In the genomic region with DNA sequence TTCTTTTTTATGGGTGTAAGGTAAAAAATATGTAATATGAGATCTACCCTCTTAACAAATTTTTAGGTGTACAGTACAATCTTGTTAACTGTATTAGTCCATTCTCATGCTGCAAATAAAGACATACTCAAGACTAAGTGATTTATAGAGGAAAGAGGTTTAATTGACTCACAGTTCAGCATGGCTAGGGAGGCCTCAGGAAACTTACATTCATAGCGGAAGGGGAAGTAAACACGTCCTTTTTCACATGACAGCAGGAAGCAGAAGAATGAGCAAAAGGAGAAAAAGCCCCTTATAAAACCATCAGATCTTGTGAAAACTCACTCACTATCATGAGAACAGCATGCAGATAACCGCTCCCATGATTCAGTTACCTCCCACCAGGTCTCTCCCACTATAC, we compare ENCODE assay signal across 23 cellular contexts.
DNase-seq lines count a peak whose midpoint lies in the region; ATAC-seq lines count a peak whose summit lies in the region.
"Had no signal": no experiment of that assay in that cellular context is flagged by ENCODE, and none has a peak within 500 bp of the region (broad histone marks: within the 10 kb centered on the region; RNA-seq: fewer than 3 reads in every experiment).

No MANE protein-coding gene starts in this region.

- H3K27ac ChIP-seq in SK-N-MC = peak overlapping the region; percentile 33; the same call in 1 of the 2 replicates
- H3K27ac ChIP-seq: GM23248, Peyer's patch had no signal

- no peak for ATAC-seq in GM21367 (IDR thresholded peaks at IDR 0.05; ENCODE audit: unreplicated experiment)

- DNase-seq in MV-4-11 (lab: John Stamatoyannopoulos, UW) (peak; percentile 38), SK-N-MC (ENCODE audit: low read depth, low spot score) (no peak), dermis blood vessel endothelial cell (peak; percentile 43), NCI-H187 (lab: John Stamatoyannopoulos, UW) (no peak), AML-193 (lab: John Stamatoyannopoulos, UW) (no peak)
- no peak for DNase-seq in stimulated activated CD4-positive, alpha-beta T cell treated with anti-CD3 and anti-CD28 coated beads, Interleukin-1b, Interleukin-23, amount 100 ng/mL, for 48 hours
- DNase-seq: BE2C, Calu3, DMS79 treated with DMSO at 0.1 percent for 48 hours, GF-D8, GM23248, H7, KG1, MG63, NCI-H1105 treated with DMSO at 0.1 percent for 48 hours, NCI-H2029 treated with DMSO at 0.1 percent for 48 hours, NCI-H446 treated with DMSO at 0.1 percent for 48 hours, NCI-H526 treated with DMSO at 0.1 percent for 48 hours, OCI-M1, Peyer's patch, SHP77 treated with DMSO at 0.1 percent for 48 hours, SW 1271 had no signal

- no peaks in the 10 kb centered on the region for H3K9me3 ChIP-seq in SK-N-MC (ENCODE audit: low read depth, low read length)
- H3K9me3 ChIP-seq: BE2C, MG63, Peyer's patch had no signal

- no peak overlapping the region for H3K4me3 ChIP-seq in SK-N-MC
- H3K4me3 ChIP-seq: GM23248, MG63, Peyer's patch had no signal

- no peaks in the 10 kb centered on the region; the same call in none of the 2 replicates for H3K36me3 ChIP-seq in SK-N-MC (ENCODE audit: insufficient read depth, low read length)
- H3K36me3 ChIP-seq: MG63 had no signal

- H3K9ac ChIP-seq in SK-N-MC (ENCODE audit: insufficient read length) = no peak overlapping the region
- H3K9ac ChIP-seq: GM23248 had no signal

Comparison
In these comparisons a context has a peak if more than half of its experiments do, and no peak if none do; other contexts are left out.
1. DNase-seq: peak in MV-4-11 (single experiment) and dermis blood vessel endothelial cell (single experiment); none in SK-N-MC (single experiment), NCI-H187 (0 of 2), stimulated activated CD4-positive, alpha-beta T cell treated with anti-CD3 and anti-CD28 coated beads, Interleukin-1b, Interleukin-23, amount 100 ng/mL, for 48 hours (single experiment) and AML-193 (0 of 2).